In the genomic region with DNA sequence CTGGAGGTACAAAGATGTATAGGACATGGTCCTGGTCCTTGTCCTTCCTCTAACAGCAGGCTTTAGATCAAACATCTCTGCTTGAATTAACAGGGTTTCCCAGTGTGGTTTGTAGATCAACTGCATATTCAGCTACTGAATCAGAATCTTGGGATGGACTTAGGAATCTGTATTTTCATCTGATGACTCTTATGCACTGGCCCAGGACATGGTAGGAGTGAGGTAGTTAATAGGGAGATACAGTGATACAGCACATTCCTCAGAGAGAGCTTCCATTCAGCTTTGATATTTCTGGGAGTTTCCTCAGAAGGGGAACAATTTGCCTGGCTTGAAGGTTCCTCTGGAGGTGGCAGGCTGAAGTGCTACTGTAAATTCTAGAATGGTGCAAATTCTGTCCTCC, we compare ENCODE assay signal across 21 cellular contexts.
DNase-seq lines count a peak whose midpoint lies in the region; ATAC-seq and TF ChIP-seq lines count a peak whose summit lies in the region.
"Had no signal": no experiment of that assay in that cellular context is flagged by ENCODE, and none has a peak within 500 bp of the region (broad histone marks: within the 10 kb centered on the region; RNA-seq: fewer than 3 reads in every experiment).

No MANE protein-coding gene starts in this region.

- intact Hi-C loops in posterior vena cava (cut with DNase I): no loop called here

- peak; percentile 47; the same call in 1 of the 3 replicates for ATAC-seq in SK-N-SH treated with all-trans-retinoic acid at 6 μM for 48 hours
- ATAC-seq in HG03045 (IDR thresholded peaks at IDR 0.05; ENCODE audit: unreplicated experiment): no peak
- ATAC-seq: HepG2, left ventricle myocardium superior, pancreas, T-helper 17 cell had no signal

- no peaks in the 10 kb centered on the region for H3K36me3 ChIP-seq in SK-N-SH (replicated peaks in 1 of 2; ENCODE audit: control insufficient read depth in 1 of 2, insufficient read depth in 2 of 2, low read length in 1 of 2)
- H3K36me3 ChIP-seq: pancreas, spleen, transverse colon had no signal

- H3K4me3 ChIP-seq in SK-N-SH (ENCODE audit: low read depth in 2 of 2, low read length in 1 of 2): no peak overlapping the region
- H3K4me3 ChIP-seq in astrocyte of the spinal cord (ENCODE audit: low read depth, low read length): no peak overlapping the region
- H3K4me3 ChIP-seq: pancreas, spleen, transverse colon had no signal

- in situ Hi-C loops in astrocyte of the spinal cord (cut with HindIII; ENCODE audit: low sequenced_read_pairs): no loop called here

- no peaks in the 10 kb centered on the region for H3K4me1 ChIP-seq in SK-N-SH (ENCODE audit: control insufficient read depth in 1 of 2, insufficient read depth in 2 of 2, low read depth in 1 of 2, low read length in 1 of 2)
- H3K4me1 ChIP-seq: pancreas, spleen, transverse colon had no signal

- no peak overlapping the region for H3K9ac ChIP-seq in SK-N-SH

- H3K79me2 ChIP-seq in SK-N-SH (ENCODE audit: insufficient read depth): no peaks in the 10 kb centered on the region

- no peaks in the 10 kb centered on the region for H3K9me3 ChIP-seq in SK-N-SH
- H3K9me3 ChIP-seq: pancreas, transverse colon had no signal

- no peak overlapping the region for H3K4me2 ChIP-seq in SK-N-SH

- no peak for TF ChIP-seq RAD21 in SK-N-SH (IDR thresholded peaks at IDR 0.05; ENCODE audit: low read length)

- H3F3A ChIP-seq in SK-N-SH (replicated peaks; ENCODE audit: insufficient read depth): no peaks in the 10 kb centered on the region

- TF ChIP-seq EP300 in SK-N-SH (IDR thresholded peaks at IDR 0.05; ENCODE audit: borderline replicate concordance in 1 of 2, low read depth in 1 of 2, low read length in 1 of 2): no peak

- TF ChIP-seq CTCF in SK-N-SH (IDR thresholded peaks at IDR 0.05): no peak
- no peak for TF ChIP-seq CTCF in astrocyte of the spinal cord (IDR thresholded peaks at IDR 0.05; ENCODE audit: low read depth, low read length)

- no peak overlapping the region for H2AFZ ChIP-seq in SK-N-SH (ENCODE audit: low read depth)

- no peaks in the 10 kb centered on the region for H3K27me3 ChIP-seq in SK-N-SH (ENCODE audit: insufficient read depth)
- H3K27me3 ChIP-seq: pancreas, transverse colon had no signal

- POLR2A ChIA-PET in SK-N-SH (lab: Yijun Ruan, JAX): no interaction called here

- no peaks in the 10 kb centered on the region for H4K20me1 ChIP-seq in SK-N-SH (ENCODE audit: insufficient read depth)

- H3K9me2 ChIP-seq in SK-N-SH: no peaks in the 10 kb centered on the region

- CTCF ChIA-PET in SK-N-SH (lab: Yijun Ruan, JAX): interaction anchor here (0.6 kb wide), 1 partner anchor 9 kb away, joined by 3 read pairs; no protein-coding TSS in a partner anchor

- no peak overlapping the region for H3K27ac ChIP-seq in SK-N-SH (ENCODE audit: low read depth in 2 of 2, low read length in 1 of 2)
- H3K27ac ChIP-seq: 22Rv1, pancreas, spleen, transverse colon had no signal

- no peak for DNase-seq in SK-N-SH
- peak; percentile 35 for DNase-seq in astrocyte of the spinal cord (ENCODE audit: low read depth, low spot score)
- peak; percentile 24 for DNase-seq in hepatic stellate cell (ENCODE audit: low spot score)
- no peak for DNase-seq in posterior vena cava (ENCODE audit: low spot score)
- no peak for DNase-seq in NCI-H69 (lab: John Stamatoyannopoulos, UW)
- DNase-seq in NCI-H345 (lab: John Stamatoyannopoulos, UW): no peak
- DNase-seq: activated CD8-positive, alpha-beta memory T cell treated with anti-CD3 and anti-CD28 coated beads for 24 hours; activated naive CD8-positive, alpha-beta T cell treated with anti-CD3 and anti-CD28 coated beads for 36 hours; DMS79; left ventricle myocardium superior; MM.1S; NCI-H187 treated with DMSO at 0.1 percent for 48 hours; pancreas; Right ventricle myocardium superior; spleen; T-helper 17 cell; transverse colon had no signal

TF ChIP-seq in SK-N-SH treated with all-trans-retinoic acid at 6 μM for 48 hours, 23 proteins besides CTCF, POLR2A, EP300 and RAD21 (continues in another document):
- TF ChIP-seq ESRRG (CRISPR knock-in tag; IDR thresholded peaks at IDR 0.05): no peak
- TF ChIP-seq, protein P1, sequence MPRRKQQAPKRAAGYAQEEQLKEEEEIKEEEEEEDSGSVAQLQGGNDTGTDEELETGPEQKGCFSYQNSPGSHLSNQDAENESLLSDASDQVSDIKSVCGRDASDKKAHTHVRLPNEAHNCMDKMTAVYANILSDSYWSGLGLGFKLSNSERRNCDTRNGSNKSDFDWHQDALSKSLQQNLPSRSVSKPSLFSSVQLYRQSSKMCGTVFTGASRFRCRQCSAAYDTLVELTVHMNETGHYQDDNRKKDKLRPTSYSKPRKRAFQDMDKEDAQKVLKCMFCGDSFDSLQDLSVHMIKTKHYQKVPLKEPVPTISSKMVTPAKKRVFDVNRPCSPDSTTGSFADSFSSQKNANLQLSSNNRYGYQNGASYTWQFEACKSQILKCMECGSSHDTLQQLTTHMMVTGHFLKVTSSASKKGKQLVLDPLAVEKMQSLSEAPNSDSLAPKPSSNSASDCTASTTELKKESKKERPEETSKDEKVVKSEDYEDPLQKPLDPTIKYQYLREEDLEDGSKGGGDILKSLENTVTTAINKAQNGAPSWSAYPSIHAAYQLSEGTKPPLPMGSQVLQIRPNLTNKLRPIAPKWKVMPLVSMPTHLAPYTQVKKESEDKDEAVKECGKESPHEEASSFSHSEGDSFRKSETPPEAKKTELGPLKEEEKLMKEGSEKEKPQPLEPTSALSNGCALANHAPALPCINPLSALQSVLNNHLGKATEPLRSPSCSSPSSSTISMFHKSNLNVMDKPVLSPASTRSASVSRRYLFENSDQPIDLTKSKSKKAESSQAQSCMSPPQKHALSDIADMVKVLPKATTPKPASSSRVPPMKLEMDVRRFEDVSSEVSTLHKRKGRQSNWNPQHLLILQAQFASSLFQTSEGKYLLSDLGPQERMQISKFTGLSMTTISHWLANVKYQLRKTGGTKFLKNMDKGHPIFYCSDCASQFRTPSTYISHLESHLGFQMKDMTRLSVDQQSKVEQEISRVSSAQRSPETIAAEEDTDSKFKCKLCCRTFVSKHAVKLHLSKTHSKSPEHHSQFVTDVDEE (CRISPR knock-in tag; IDR thresholded peaks at IDR 0.05): no peak
- TF ChIP-seq ARNTL (CRISPR knock-in tag; IDR thresholded peaks at IDR 0.05; ENCODE audit: borderline replicate concordance, low read depth): no peak
- no peak for TF ChIP-seq ZFP3 (CRISPR knock-in tag; IDR thresholded peaks at IDR 0.05)
- no peak for TF ChIP-seq CSRNP3 (CRISPR knock-in tag; IDR thresholded peaks at IDR 0.05)
- TF ChIP-seq PPARA (CRISPR knock-in tag; IDR thresholded peaks at IDR 0.05; ENCODE audit: borderline replicate concordance): no peak

TF ChIP-seq in SK-N-SH, 30 proteins besides CTCF, POLR2A, EP300 and RAD21 (continues in another document):
- TF ChIP-seq NRF1 (IDR thresholded peaks at IDR 0.05; ENCODE audit: low read depth, low read length): no peak
- TF ChIP-seq, protein P2, sequence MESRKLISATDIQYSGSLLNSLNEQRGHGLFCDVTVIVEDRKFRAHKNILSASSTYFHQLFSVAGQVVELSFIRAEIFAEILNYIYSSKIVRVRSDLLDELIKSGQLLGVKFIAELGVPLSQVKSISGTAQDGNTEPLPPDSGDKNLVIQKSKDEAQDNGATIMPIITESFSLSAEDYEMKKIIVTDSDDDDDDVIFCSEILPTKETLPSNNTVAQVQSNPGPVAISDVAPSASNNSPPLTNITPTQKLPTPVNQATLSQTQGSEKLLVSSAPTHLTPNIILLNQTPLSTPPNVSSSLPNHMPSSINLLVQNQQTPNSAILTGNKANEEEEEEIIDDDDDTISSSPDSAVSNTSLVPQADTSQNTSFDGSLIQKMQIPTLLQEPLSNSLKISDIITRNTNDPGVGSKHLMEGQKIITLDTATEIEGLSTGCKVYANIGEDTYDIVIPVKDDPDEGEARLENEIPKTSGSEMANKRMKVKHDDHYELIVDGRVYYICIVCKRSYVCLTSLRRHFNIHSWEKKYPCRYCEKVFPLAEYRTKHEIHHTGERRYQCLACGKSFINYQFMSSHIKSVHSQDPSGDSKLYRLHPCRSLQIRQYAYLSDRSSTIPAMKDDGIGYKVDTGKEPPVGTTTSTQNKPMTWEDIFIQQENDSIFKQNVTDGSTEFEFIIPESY (IDR thresholded peaks at IDR 0.05; ENCODE audit: borderline replicate concordance, low read depth): no peak
- TF ChIP-seq REST (IDR thresholded peaks at IDR 0.05; ENCODE audit: low read depth, low read length): no peak
- TF ChIP-seq USF2 (IDR thresholded peaks at IDR 0.05; ENCODE audit: borderline replicate concordance, low read depth, low read length): no peak
- TF ChIP-seq ELF1 (IDR thresholded peaks at IDR 0.05): no peak
- TF ChIP-seq RXRA (IDR thresholded peaks at IDR 0.05; ENCODE audit: borderline replicate concordance, low read depth): no peak

Comparison
In these comparisons a context has a peak if more than half of its experiments do, and no peak if none do; other contexts are left out.
1. DNase-seq: peak in astrocyte of the spinal cord (single experiment) and hepatic stellate cell (single experiment); none in SK-N-SH (single experiment), posterior vena cava (single experiment), NCI-H69 (single experiment) and NCI-H345 (single experiment).